Comparison of ENCODE assay signal across 25 cellular contexts in genomic region chr22:48357961-48358360, GRCh38.
"Had no signal": no experiment of that assay in that cellular context is flagged by ENCODE, and none has a peak within 500 bp of the region (broad histone marks: within the 10 kb centered on the region; RNA-seq: fewer than 3 reads in every experiment).

No MANE protein-coding gene starts in this region.

- H3K27me3 ChIP-seq: neutrophil, tibial nerve, upper lobe of left lung, uterus had no signal

- H3K27ac ChIP-seq: esophagus squamous epithelium, heart right ventricle, neutrophil, psoas muscle, skin epidermis, thoracic aorta, tibial nerve, upper lobe of left lung, uterus had no signal

- H3K9me3 ChIP-seq: esophagus squamous epithelium, heart right ventricle, neutrophil, psoas muscle, thoracic aorta, tibial nerve, upper lobe of left lung, uterus had no signal

- H3K4me1 ChIP-seq: esophagus squamous epithelium, heart right ventricle, psoas muscle, tibial nerve, upper lobe of left lung, uterus had no signal

- H3K4me3 ChIP-seq: esophagus squamous epithelium, heart right ventricle, psoas muscle, skin epidermis, thoracic aorta, tibial nerve, upper lobe of left lung, uterus had no signal

- DNase-seq: cortex of kidney; effector memory CD8-positive, alpha-beta T cell; erythroblast; esophagus squamous epithelium; foreskin melanocyte; glutamatergic neuron; heart right ventricle; hippocampal formation; immature natural killer cell; islet precursor cell; mammary epithelial cell; natural killer cell; right cardiac atrium; stimulated activated CD4-positive, alpha-beta T cell treated with anti-CD3 and anti-CD28 coated beads, Interleukin-15, amount 100 ng/mL, for 24 hours; stimulated activated CD4-positive, alpha-beta T cell treated with anti-CD3 and anti-CD28 coated beads, Interleukin-2, amount 100 ng/mL, for 48 hours; stimulated activated naive B cell treated with anti-CD40 and anti-IgM and Interleukin-4, amounts not matched to agents 10 μg/mL and 1 μg/mL and 100 μg/mL, for 72 hours; upper lobe of left lung; uterus had no signal

- FAIRE-seq: endometrium had no signal

- H3K36me3 ChIP-seq: esophagus squamous epithelium, heart right ventricle, neutrophil, thoracic aorta, tibial nerve, upper lobe of left lung, uterus had no signal

- ATAC-seq: effector memory CD8-positive, alpha-beta T cell; heart right ventricle; left lobe of liver; natural killer cell; psoas muscle; right cardiac atrium; stimulated activated naive B cell treated with anti-CD40 and anti-IgM and Interleukin-4, amounts not matched to agents 10 μg/mL and 1 μg/mL and 100 μg/mL, for 72 hours had no signal
